8 cellular contexts compared by ENCODE assay signal in the genomic region with DNA sequence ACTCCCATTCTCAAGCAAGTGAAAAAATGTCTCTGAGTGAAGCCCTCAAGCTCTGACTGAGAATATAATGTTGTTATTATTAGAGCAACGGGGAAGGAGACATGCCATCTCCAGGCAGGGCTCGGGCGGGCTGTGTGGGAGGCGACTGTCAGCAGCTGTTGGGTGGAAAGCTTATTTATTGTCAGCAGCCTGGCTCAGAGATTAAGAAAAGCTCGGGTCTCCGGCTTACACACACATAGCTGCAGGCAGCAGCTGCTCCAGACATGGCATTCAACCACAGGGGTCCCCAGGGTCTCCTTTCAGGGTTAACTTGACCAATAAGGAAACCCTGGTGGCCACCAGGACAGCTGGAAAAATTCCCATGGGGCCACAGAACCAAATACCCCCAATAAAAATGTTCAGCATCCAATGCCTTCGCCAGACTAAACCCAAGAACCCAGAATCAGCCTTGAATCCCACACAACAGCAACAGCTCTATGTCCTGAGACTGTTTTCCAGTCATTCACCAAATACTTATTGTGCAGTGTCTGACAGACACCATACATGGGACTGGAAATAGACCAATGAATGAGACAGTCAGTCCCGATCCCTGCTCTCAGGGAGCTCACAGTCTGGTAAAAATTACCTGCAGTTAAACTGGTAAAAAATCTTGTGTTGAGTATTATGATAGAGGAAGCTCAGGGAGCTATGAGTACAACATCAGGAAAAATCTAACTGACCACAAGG.
DNase-seq lines count a peak whose midpoint lies in the region; ATAC-seq, FAIRE-seq and TF ChIP-seq lines count a peak whose summit lies in the region.

No MANE protein-coding gene starts in this region.

- H3K4me3 ChIP-seq in HAP-1 (no peak overlapping the region), heart right ventricle (no peak overlapping the region), skeletal muscle satellite cell (ENCODE audit: low read length) (peak overlapping the region; percentile 51)

- DNase-seq in HAP-1 (ENCODE audit: low spot score in 2 of 2), result peak; percentile 64 to 81
- DNase-seq in heart right ventricle, result peak; percentile 55 to 56
- no peak for DNase-seq in urothelium cell line (ENCODE audit: low spot score)

- no peaks in the 10 kb centered on the region for H3K9me3 ChIP-seq in HAP-1
- peaks cover 0 to 4% (median 0%) of the 10 kb centered on the region in 11 donors for H3K9me3 ChIP-seq in heart right ventricle
- H3K9me3 ChIP-seq in skeletal muscle satellite cell (replicated peaks; ENCODE audit: low read length), result no peaks in the 10 kb centered on the region

- H3K36me3 ChIP-seq in HAP-1 (replicated peaks) (no peaks in the 10 kb centered on the region), heart right ventricle (no peaks in the 10 kb centered on the region), skeletal muscle satellite cell (ENCODE audit: insufficient read depth, low read length) (no peaks in the 10 kb centered on the region)

- TF ChIP-seq CTCF in heart right ventricle (IDR thresholded peaks at IDR 0.05), result no peak

- H3K9ac ChIP-seq in skeletal muscle satellite cell (ENCODE audit: low read depth, low read length), result peak overlapping the region; percentile 80

- peak overlapping the region; percentile 74 for H3K4me2 ChIP-seq in skeletal muscle satellite cell (ENCODE audit: low read length)

- in situ Hi-C loops in HAP-1 (cut with MboI; ENCODE audit: low sequenced_read_pairs), result no loop called here

- H3K27me3 ChIP-seq in HAP-1 (ENCODE audit: low read depth), result no peaks in the 10 kb centered on the region
- no peaks in the 10 kb centered on the region for H3K27me3 ChIP-seq in heart right ventricle
- H3K27me3 ChIP-seq in skeletal muscle satellite cell (ENCODE audit: control insufficient read depth, insufficient read depth, low read length), result no peaks in the 10 kb centered on the region

- ATAC-seq in SK-N-SH treated with all-trans-retinoic acid at 6 μM for 48 hours (peak; percentile 63), heart right ventricle (peak; percentile 68 to 92 (median 84)), HG03196 (IDR thresholded peaks at IDR 0.05; ENCODE audit: unreplicated experiment) (no peak), HG03571 (IDR thresholded peaks at IDR 0.05; ENCODE audit: unreplicated experiment) (no peak), GM19452 (IDR thresholded peaks at IDR 0.05; ENCODE audit: unreplicated experiment) (no peak)

- intact Hi-C loops in heart right ventricle (cut with DNase I), result loop anchor here in 1 of 10 donors (5.0 kb wide), 1 partner anchor 37 kb away; no protein-coding TSS in a partner anchor

- FAIRE-seq in urothelium cell line (lab: Jason Lieb, UNC), result no peak

- H3K27ac ChIP-seq in heart right ventricle, result peak overlapping the region; percentile 0 to 78 (median 66)

- H3K4me1 ChIP-seq in HAP-1 (peaks cover 32% of the 10 kb centered on the region), heart right ventricle (peaks cover 7 to 43% (median 33%) of the 10 kb centered on the region in 9 donors), skeletal muscle satellite cell (ENCODE audit: control insufficient read depth, insufficient read depth, low read length) (peaks cover 44% of the 10 kb centered on the region)

- 27% methylated on average over 8 of the region's 8 CpGs for WGBS in heart right ventricle, 2 donors

TF ChIP-seq in SK-N-SH treated with all-trans-retinoic acid at 6 μM for 48 hours, 23 proteins besides CTCF, POLR2A, EP300 and RAD21:
- TF ChIP-seq RARB (CRISPR knock-in tag; IDR thresholded peaks at IDR 0.05) (no peak), ARNTL (CRISPR knock-in tag; IDR thresholded peaks at IDR 0.05; ENCODE audit: borderline replicate concordance, low read depth) (no peak), ZC3H10 (CRISPR knock-in tag; IDR thresholded peaks at IDR 0.05) (no peak), TOX (CRISPR knock-in tag; IDR thresholded peaks at IDR 0.05; ENCODE audit: borderline replicate concordance) (no peak), ZNF70 (CRISPR knock-in tag; IDR thresholded peaks at IDR 0.05) (no peak), ZFP30 (CRISPR knock-in tag; IDR thresholded peaks at IDR 0.05) (no peak), SNAI2 (CRISPR knock-in tag; IDR thresholded peaks at IDR 0.05) (no peak), PPARA (CRISPR knock-in tag; IDR thresholded peaks at IDR 0.05; ENCODE audit: borderline replicate concordance) (no peak), ZNF8 (CRISPR knock-in tag; IDR thresholded peaks at IDR 0.05) (no peak)
- TF ChIP-seq, protein P1, sequence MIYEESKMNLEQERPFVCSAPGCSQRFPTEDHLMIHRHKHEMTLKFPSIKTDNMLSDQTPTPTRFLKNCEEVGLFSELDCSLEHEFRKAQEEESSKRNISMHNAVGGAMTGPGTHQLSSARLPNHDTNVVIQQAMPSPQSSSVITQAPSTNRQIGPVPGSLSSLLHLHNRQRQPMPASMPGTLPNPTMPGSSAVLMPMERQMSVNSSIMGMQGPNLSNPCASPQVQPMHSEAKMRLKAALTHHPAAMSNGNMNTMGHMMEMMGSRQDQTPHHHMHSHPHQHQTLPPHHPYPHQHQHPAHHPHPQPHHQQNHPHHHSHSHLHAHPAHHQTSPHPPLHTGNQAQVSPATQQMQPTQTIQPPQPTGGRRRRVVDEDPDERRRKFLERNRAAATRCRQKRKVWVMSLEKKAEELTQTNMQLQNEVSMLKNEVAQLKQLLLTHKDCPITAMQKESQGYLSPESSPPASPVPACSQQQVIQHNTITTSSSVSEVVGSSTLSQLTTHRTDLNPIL (CRISPR knock-in tag; IDR thresholded peaks at IDR 0.05; ENCODE audit: low read depth), result no peak
- TF ChIP-seq, protein P2, sequence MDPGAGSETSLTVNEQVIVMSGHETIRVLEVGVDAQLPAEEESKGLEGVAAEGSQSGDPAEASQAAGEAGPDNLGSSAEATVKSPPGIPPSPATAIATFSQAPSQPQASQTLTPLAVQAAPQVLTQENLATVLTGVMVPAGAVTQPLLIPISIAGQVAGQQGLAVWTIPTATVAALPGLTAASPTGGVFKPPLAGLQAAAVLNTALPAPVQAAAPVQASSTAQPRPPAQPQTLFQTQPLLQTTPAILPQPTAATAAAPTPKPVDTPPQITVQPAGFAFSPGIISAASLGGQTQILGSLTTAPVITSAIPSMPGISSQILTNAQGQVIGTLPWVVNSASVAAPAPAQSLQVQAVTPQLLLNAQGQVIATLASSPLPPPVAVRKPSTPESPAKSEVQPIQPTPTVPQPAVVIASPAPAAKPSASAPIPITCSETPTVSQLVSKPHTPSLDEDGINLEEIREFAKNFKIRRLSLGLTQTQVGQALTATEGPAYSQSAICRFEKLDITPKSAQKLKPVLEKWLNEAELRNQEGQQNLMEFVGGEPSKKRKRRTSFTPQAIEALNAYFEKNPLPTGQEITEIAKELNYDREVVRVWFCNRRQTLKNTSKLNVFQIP (CRISPR knock-in tag; IDR thresholded peaks at IDR 0.05; ENCODE audit: borderline replicate concordance, low read depth), result no peak

Comparison
In these comparisons a context has a peak if more than half of its experiments do, and no peak if none do; other contexts are left out.
1. ATAC-seq: peak in SK-N-SH treated with all-trans-retinoic acid at 6 μM for 48 hours (single experiment) and heart right ventricle (8 of 8); none in HG03196 (single experiment), HG03571 (single experiment) and GM19452 (single experiment).